8 cellular contexts compared by ENCODE assay signal in the genomic region with DNA sequence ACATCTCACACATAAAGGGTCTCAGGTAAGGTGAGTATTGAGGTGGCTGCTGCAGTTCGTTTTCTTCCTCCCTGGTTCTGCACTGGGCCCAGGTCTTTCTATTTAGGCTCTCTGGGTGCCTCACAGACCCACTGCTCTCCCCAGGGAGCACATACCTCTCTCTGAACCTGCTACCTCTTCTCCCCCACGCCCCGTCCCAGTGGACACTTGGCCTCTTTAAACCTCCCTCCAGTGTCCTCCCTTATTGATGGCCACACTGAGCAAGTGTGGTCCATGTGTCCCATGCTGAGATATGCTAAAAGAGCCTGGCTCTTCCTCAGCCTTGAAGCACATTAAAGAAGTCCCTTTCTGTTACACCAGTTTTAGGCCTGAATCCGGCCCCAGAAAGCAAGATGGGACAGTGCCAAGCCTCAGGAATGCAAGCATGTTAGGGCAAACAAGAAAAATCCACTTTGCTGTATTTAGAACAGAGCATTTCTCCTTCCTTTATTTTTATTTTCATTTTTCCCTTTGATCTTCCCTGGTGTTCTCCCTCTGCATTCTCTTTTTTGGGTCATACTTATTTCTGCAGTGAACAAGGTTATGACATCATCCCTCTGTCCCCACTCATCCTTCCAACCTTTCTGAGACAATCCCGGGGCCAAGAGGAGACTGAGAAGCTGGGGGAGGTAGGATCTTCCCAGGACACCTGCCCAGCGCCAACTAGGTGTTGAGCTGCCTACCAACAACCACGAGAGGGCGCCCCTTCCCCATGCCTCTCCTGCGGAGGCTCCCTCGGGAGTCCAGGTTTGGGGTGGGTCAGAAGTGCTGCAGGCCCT. TPM values are rescaled to one million over a fixed set of nuclear protein-coding genes. Genes with fewer than 3 reads are reported as not detected.
DNase-seq lines count a peak whose midpoint lies in the region; ATAC-seq lines count a peak whose summit lies in the region.

No MANE protein-coding gene starts in this region.

- no peaks in the 10 kb centered on the region for H3K27me3 Mint-ChIP-seq in stimulated activated memory B cell treated with anti-CD40 and anti-IgM and Interleukin-4, amounts not matched to agents 10 μg/mL and 1 μg/mL and 100 μg/mL, for 72 hours

- no peaks in the 10 kb centered on the region for H3K9me3 Mint-ChIP-seq in stimulated activated memory B cell treated with anti-CD40 and anti-IgM and Interleukin-4, amounts not matched to agents 10 μg/mL and 1 μg/mL and 100 μg/mL, for 72 hours

- peak; percentile 17 to 58 for DNase-seq in NCI-H524 (lab: John Stamatoyannopoulos, UW)
- no peak for DNase-seq in NCI-H524 treated with DMSO at 0.1 percent for 48 hours (lab: John Stamatoyannopoulos, UW)
- DNase-seq in NOMO-1 treated with DMSO at 0.1 percent for 48 hours (lab: John Stamatoyannopoulos, UW; ENCODE audit: unreplicated experiment) = peak; percentile 56
- DNase-seq in activated CD8-positive, alpha-beta memory T cell treated with anti-CD3 and anti-CD28 coated beads, Interleukin-2, amount 50 U/mL, for 4 hours = peak; percentile 81
- peak; percentile 65 for DNase-seq in epidermal melanocyte (ENCODE audit: insufficient read length, low spot score)
- peak; percentile 70 for DNase-seq in myocyte (ENCODE audit: low read depth)

- peak overlapping the region; percentile 76 for H3K4me3 Mint-ChIP-seq in stimulated activated memory B cell treated with anti-CD40 and anti-IgM and Interleukin-4, amounts not matched to agents 10 μg/mL and 1 μg/mL and 100 μg/mL, for 72 hours

- peak overlapping the region; percentile 86 for H3K27ac Mint-ChIP-seq in stimulated activated memory B cell treated with anti-CD40 and anti-IgM and Interleukin-4, amounts not matched to agents 10 μg/mL and 1 μg/mL and 100 μg/mL, for 72 hours

- peak; percentile 5 for ATAC-seq in HG03457 (IDR thresholded peaks at IDR 0.05; ENCODE audit: unreplicated experiment)
- ATAC-seq in stimulated activated memory B cell treated with anti-CD40 and anti-IgM and Interleukin-4, amounts not matched to agents 10 μg/mL and 1 μg/mL and 100 μg/mL, for 72 hours = peak; percentile 70

- peaks cover 87% of the 10 kb centered on the region for H3K4me1 Mint-ChIP-seq in stimulated activated memory B cell treated with anti-CD40 and anti-IgM and Interleukin-4, amounts not matched to agents 10 μg/mL and 1 μg/mL and 100 μg/mL, for 72 hours

- H3K36me3 Mint-ChIP-seq in stimulated activated memory B cell treated with anti-CD40 and anti-IgM and Interleukin-4, amounts not matched to agents 10 μg/mL and 1 μg/mL and 100 μg/mL, for 72 hours = no peaks in the 10 kb centered on the region

RNA-seq across cellular contexts. Expression of gene CHI3L2, which starts 5.0 kb away (rescaled TPM):
- 2.3 and 3.2 TPM in 2 replicates for total RNA-seq in myocyte
- 0.50 TPM for polyA plus RNA-seq in myocyte (2012)

RNA-seq across cellular contexts. Expression of gene DENND2D, which starts 22.1 kb away (rescaled TPM):
- 0.57 and 1.0 TPM in 2 replicates for total RNA-seq in myocyte
- 0.08 TPM for polyA plus RNA-seq in myocyte (2012)
